29 cellular contexts compared by ENCODE assay signal in the genomic region with DNA sequence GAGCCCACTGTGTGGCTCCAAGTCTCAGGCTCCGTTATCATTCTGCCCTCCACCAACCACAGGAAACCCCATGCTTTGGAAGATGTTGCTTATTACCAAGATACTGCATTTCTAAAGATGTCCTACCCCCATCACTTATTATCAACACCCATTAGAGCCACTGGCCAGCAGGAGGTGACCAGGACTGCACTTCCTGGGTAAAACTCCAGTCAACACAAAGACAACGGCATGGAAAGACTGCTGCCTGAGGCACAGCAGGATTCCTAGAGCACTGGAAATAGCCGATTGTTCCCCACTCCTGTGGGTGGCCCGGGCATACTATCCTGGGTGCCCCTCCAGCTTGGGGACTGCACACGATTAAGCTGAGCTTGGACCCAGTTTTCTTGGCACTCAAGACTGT.
DNase-seq lines count a peak whose midpoint lies in the region; ATAC-seq and TF ChIP-seq lines count a peak whose summit lies in the region.
"Had no signal": no experiment of that assay in that cellular context is flagged by ENCODE, and none has a peak within 500 bp of the region (broad histone marks: within the 10 kb centered on the region; RNA-seq: fewer than 3 reads in every experiment).

No MANE protein-coding gene starts in this region.

- H3K27me3 Mint-ChIP-seq in endodermal cell (ENCODE audit: insufficient read depth) (no peaks in the 10 kb centered on the region), neural progenitor cell (ENCODE audit: insufficient read depth, low read depth) (peaks cover 6% of the 10 kb centered on the region)
- no peaks in the 10 kb centered on the region for H3K27me3 Mint-ChIP-seq in activated T-helper 2 cell treated with anti-CD3 and anti-CD28 coated beads, Interferon-gamma antibody, Interleukin-2, Interleukin-4, amounts not matched to agents 10 μg/mL and 5 μg/mL and 100 μg/mL, durations not matched to agents 14 hours and 24 hours and 36 hours (ENCODE audit: low read depth)

- no peak for TF ChIP-seq CTCF in RWPE2 (IDR thresholded peaks at IDR 0.05; ENCODE audit: poor library complexity, severe bottlenecking)
- TF ChIP-seq CTCF in endodermal cell (conservative IDR thresholded peaks at IDR 0.05), result peak; percentile 56
- no peak for TF ChIP-seq CTCF in neural progenitor cell (IDR thresholded peaks at IDR 0.05)

- H3K27me3 ChIP-seq in RWPE2 (ENCODE audit: insufficient read depth, poor library complexity, severe bottlenecking), result no peaks in the 10 kb centered on the region
- H3K27me3 ChIP-seq in endodermal cell (ENCODE audit: control insufficient read depth, insufficient read depth, low read length, poor library complexity, severe bottlenecking), result no peaks in the 10 kb centered on the region
- no peaks in the 10 kb centered on the region for H3K27me3 ChIP-seq in neural progenitor cell
- H3K27me3 ChIP-seq: MG63, pancreas, right atrium auricular region, spleen, testis had no signal

- H3K4me3 ChIP-seq in RWPE2 (ENCODE audit: severe bottlenecking), result no peak overlapping the region
- no peak overlapping the region for H3K4me3 ChIP-seq in endodermal cell (ENCODE audit: low read length)
- no peak overlapping the region for H3K4me3 ChIP-seq in neural progenitor cell
- H3K4me3 ChIP-seq: MG63, pancreas, right atrium auricular region, spleen, testis had no signal

- H3K27ac Mint-ChIP-seq in endodermal cell (peak overlapping the region; percentile 36), neural progenitor cell (peak overlapping the region; percentile 91)
- no peak overlapping the region for H3K27ac Mint-ChIP-seq in activated T-helper 2 cell treated with anti-CD3 and anti-CD28 coated beads, Interferon-gamma antibody, Interleukin-2, Interleukin-4, amounts not matched to agents 10 μg/mL and 5 μg/mL and 100 μg/mL, durations not matched to agents 14 hours and 24 hours and 36 hours
- H3K27ac Mint-ChIP-seq: activated naive CD4-positive, alpha-beta T cell treated with anti-CD3 and anti-CD28 coated beads for 36 hours had no signal

- peaks cover 32% of the 10 kb centered on the region for H3K4me1 Mint-ChIP-seq in endodermal cell
- peaks cover 3% of the 10 kb centered on the region for H3K4me1 Mint-ChIP-seq in neural progenitor cell
- peaks cover 8% of the 10 kb centered on the region for H3K4me1 Mint-ChIP-seq in activated T-helper 2 cell treated with anti-CD3 and anti-CD28 coated beads, Interferon-gamma antibody, Interleukin-2, Interleukin-4, amounts not matched to agents 10 μg/mL and 5 μg/mL and 100 μg/mL, durations not matched to agents 14 hours and 24 hours and 36 hours (ENCODE audit: low read depth)

- no peak overlapping the region for H2AFZ ChIP-seq in neural progenitor cell (replicated peaks)

- no peaks in the 10 kb centered on the region for H3K79me2 ChIP-seq in neural progenitor cell (ENCODE audit: low read depth)

- ATAC-seq in RWPE2 (ENCODE audit: low read depth), result peak; percentile 3; the same call in 2 of the 3 replicates
- no peak for ATAC-seq in HG03175 (IDR thresholded peaks at IDR 0.05; ENCODE audit: unreplicated experiment)
- ATAC-seq in HG02610 (IDR thresholded peaks at IDR 0.05; ENCODE audit: unreplicated experiment), result no peak
- ATAC-seq: pancreas had no signal

- H3K27ac ChIP-seq in RWPE2 (ENCODE audit: poor library complexity, severe bottlenecking) (no peak overlapping the region), endodermal cell (ENCODE audit: low read depth, low read length) (no peak overlapping the region), neural progenitor cell (no peak overlapping the region), substantia nigra (ENCODE audit: low read depth, low read length, poor library complexity, severe bottlenecking) (no peak overlapping the region)
- H3K27ac ChIP-seq: pancreas, right atrium auricular region, spleen, testis had no signal

- peaks cover 6% of the 10 kb centered on the region for H3F3A ChIP-seq in neural progenitor cell (ENCODE audit: low read depth)

- H3K4me1 ChIP-seq in RWPE2 (ENCODE audit: insufficient read depth, poor library complexity, severe bottlenecking) (no peaks in the 10 kb centered on the region), endodermal cell (ENCODE audit: control insufficient read depth, insufficient read depth, low read length) (peaks cover 7% of the 10 kb centered on the region), neural progenitor cell (peaks cover 18% of the 10 kb centered on the region)
- H3K4me1 ChIP-seq: pancreas, right atrium auricular region had no signal

- DNase-seq in ELF-1 (ENCODE audit: low read depth, low spot score), result peak; percentile 34
- DNase-seq in RWPE2 (ENCODE audit: low spot score), result no peak
- DNase-seq in endodermal cell, result peak; percentile 71
- no peak for DNase-seq in neural progenitor cell (ENCODE audit: low spot score)
- no peak for DNase-seq in activated T-helper 2 cell treated with anti-CD3 and anti-CD28 coated beads, Interferon-gamma antibody, Interleukin-2, Interleukin-4, amounts not matched to agents 10 μg/mL and 5 μg/mL and 100 μg/mL, durations not matched to agents 14 hours and 24 hours and 36 hours (ENCODE audit: low spot score)
- DNase-seq in substantia nigra (lab: John Stamatoyannopoulos, UW), result no peak
- DNase-seq: ACHN; activated CD4-positive, alpha-beta T cell treated with anti-CD3 and anti-CD28 coated beads for 48 hours; activated naive CD4-positive, alpha-beta T cell treated with anti-CD3 and anti-CD28 coated beads for 36 hours; activated T-cell treated with anti-CD3 and anti-CD28 coated beads, Interleukin-2, amount 50 U/mL, for 48 hours; C1 segment of cervical spinal cord; dermis blood vessel endothelial cell; left cardiac atrium; mesenchymal stem cell; MG63; NCI-H1417; NCI-H2107; NCI-H446; OCI-M1; pancreas; SHP77; spleen; stimulated activated CD4-positive, alpha-beta T cell treated with anti-CD3 and anti-CD28 coated beads, Interleukin-4, amount 100 ng/mL, for 1 hour; stimulated activated naive CD4-positive, alpha-beta T cell; T-helper 1 cell; testis had no signal

- no peak overlapping the region for H3K4me2 ChIP-seq in neural progenitor cell

- H3K4me3 Mint-ChIP-seq in endodermal cell (no peak overlapping the region), neural progenitor cell (no peak overlapping the region)
- no peak overlapping the region for H3K4me3 Mint-ChIP-seq in activated T-helper 2 cell treated with anti-CD3 and anti-CD28 coated beads, Interferon-gamma antibody, Interleukin-2, Interleukin-4, amounts not matched to agents 10 μg/mL and 5 μg/mL and 100 μg/mL, durations not matched to agents 14 hours and 24 hours and 36 hours (ENCODE audit: low read depth)
- H3K4me3 Mint-ChIP-seq: activated naive CD4-positive, alpha-beta T cell treated with anti-CD3 and anti-CD28 coated beads for 36 hours had no signal

- H3K9me3 Mint-ChIP-seq in endodermal cell (peaks cover 12% of the 10 kb centered on the region), neural progenitor cell (peaks cover 11% of the 10 kb centered on the region)
- H3K9me3 Mint-ChIP-seq in activated T-helper 2 cell treated with anti-CD3 and anti-CD28 coated beads, Interferon-gamma antibody, Interleukin-2, Interleukin-4, amounts not matched to agents 10 μg/mL and 5 μg/mL and 100 μg/mL, durations not matched to agents 14 hours and 24 hours and 36 hours, result no peaks in the 10 kb centered on the region

- peaks cover 11% of the 10 kb centered on the region for H3K36me3 ChIP-seq in RWPE2 (ENCODE audit: low read depth)
- H3K36me3 ChIP-seq in endodermal cell (ENCODE audit: control insufficient read depth, insufficient read depth, low read length), result peaks cover 26% of the 10 kb centered on the region
- peaks cover 8% of the 10 kb centered on the region for H3K36me3 ChIP-seq in neural progenitor cell
- H3K36me3 ChIP-seq: pancreas had no signal

- 59 to 88% methylated on average over 3 to 5 of the region's 5 CpGs for WGBS in endodermal cell (ENCODE audit: insufficient coverage in 1 of 2, insufficient read length in 1 of 2), 2 experiments

- H3K9ac ChIP-seq in endodermal cell (ENCODE audit: extremely low read depth, low read length, poor library complexity, severe bottlenecking), result no peak overlapping the region
- H3K9ac ChIP-seq in neural progenitor cell, result no peak overlapping the region

- H3K36me3 Mint-ChIP-seq in endodermal cell (ENCODE audit: low read depth) (peaks cover 38% of the 10 kb centered on the region), neural progenitor cell (peaks cover 24% of the 10 kb centered on the region)
- H3K36me3 Mint-ChIP-seq in activated T-helper 2 cell treated with anti-CD3 and anti-CD28 coated beads, Interferon-gamma antibody, Interleukin-2, Interleukin-4, amounts not matched to agents 10 μg/mL and 5 μg/mL and 100 μg/mL, durations not matched to agents 14 hours and 24 hours and 36 hours (ENCODE audit: low read depth), result peaks cover 22% of the 10 kb centered on the region

- intact Hi-C loops in activated T-helper 2 cell treated with anti-CD3 and anti-CD28 coated beads, Interferon-gamma antibody, Interleukin-2, Interleukin-4, amounts not matched to agents 10 μg/mL and 5 μg/mL and 100 μg/mL, durations not matched to agents 14 hours and 24 hours and 36 hours (cut with micrococcal nuclease), result no loop called here

- H3K9me3 ChIP-seq in RWPE2 (ENCODE audit: severe bottlenecking) (no peaks in the 10 kb centered on the region), endodermal cell (ENCODE audit: control insufficient read depth, low read length) (peaks cover 13% of the 10 kb centered on the region), neural progenitor cell (ENCODE audit: low read depth) (no peaks in the 10 kb centered on the region)
- H3K9me3 ChIP-seq: pancreas, testis had no signal

- H4K20me1 ChIP-seq in neural progenitor cell (ENCODE audit: low read depth), result no peaks in the 10 kb centered on the region

Comparison
In these comparisons a context has a peak if more than half of its experiments do, and no peak if none do; other contexts are left out.
1. DNase-seq: peak in ELF-1 (single experiment) and endodermal cell (single experiment); none in RWPE2 (single experiment), neural progenitor cell (single experiment), activated T-helper 2 cell treated with anti-CD3 and anti-CD28 coated beads, Interferon-gamma antibody, Interleukin-2, Interleukin-4, amounts not matched to agents 10 μg/mL and 5 μg/mL and 100 μg/mL, durations not matched to agents 14 hours and 24 hours and 36 hours (single experiment) and substantia nigra (0 of 49).